In the genomic region with DNA sequence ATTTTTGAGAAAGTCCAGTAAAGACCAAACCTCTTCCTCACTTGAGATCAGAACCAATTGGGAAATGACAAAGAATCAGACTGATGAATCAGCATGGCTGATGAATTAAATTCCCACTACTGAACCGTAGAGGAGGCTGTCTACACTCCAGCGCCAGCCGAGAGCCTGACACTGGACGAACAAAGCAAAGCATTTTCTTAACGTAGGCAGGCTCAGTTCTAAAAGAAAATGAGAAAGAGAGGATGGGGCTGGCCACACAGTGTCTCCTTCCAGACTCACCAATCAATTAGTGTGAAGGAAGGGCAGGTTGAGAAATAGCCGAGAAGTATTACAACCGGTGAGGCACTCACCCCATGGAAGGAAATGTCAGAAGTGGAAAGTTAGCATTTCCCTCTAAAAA, we compare ENCODE assay signal across 12 cellular contexts. TPM values are rescaled to one million over a fixed set of nuclear protein-coding genes. Genes with fewer than 3 reads are reported as not detected.
A peak's percentile ranks its signal among the peaks of the same experiment; 100 is the strongest.
DNase-seq lines count a peak whose midpoint lies in the region; TF ChIP-seq lines count a peak whose summit lies in the region.
"Had no signal": no experiment of that assay in that cellular context is flagged by ENCODE, and none has a peak within 500 bp of the region (broad histone marks: within the 10 kb centered on the region; RNA-seq: fewer than 3 reads in every experiment).

No MANE protein-coding gene starts in this region.

- intact Hi-C loops in thyroid gland (cut with DNase I) = no loop called here

- no peaks in the 10 kb centered on the region for H3K27me3 Mint-ChIP-seq in activated CD4-positive, alpha-beta memory T cell treated with anti-CD3 and anti-CD28 coated beads, Interleukin-2, amount 10 ng/mL, durations not matched to agents 7 days and 5 days
- H3K27me3 Mint-ChIP-seq: activated CD4-positive, alpha-beta T cell treated with anti-CD3 and anti-CD28 coated beads for 36 hours; activated naive CD4-positive, alpha-beta T cell treated with anti-CD3 and anti-CD28 coated beads, Interleukin-2, amount 50 U/mL, for 24 hours had no signal

- H3K36me3 ChIP-seq in mesodermal cell (ENCODE audit: control insufficient read depth, insufficient read depth, low read length) = no peaks in the 10 kb centered on the region
- no peaks in the 10 kb centered on the region for H3K36me3 ChIP-seq in thyroid gland

- H3K9me3 ChIP-seq in mesodermal cell (ENCODE audit: control insufficient read depth, low read length) (no peaks in the 10 kb centered on the region), thyroid gland (no peaks in the 10 kb centered on the region)

- H3K4me1 Mint-ChIP-seq in activated CD4-positive, alpha-beta memory T cell treated with anti-CD3 and anti-CD28 coated beads, Interleukin-2, amount 10 ng/mL, durations not matched to agents 7 days and 5 days = no peaks in the 10 kb centered on the region
- H3K4me1 Mint-ChIP-seq: activated CD4-positive, alpha-beta T cell treated with anti-CD3 and anti-CD28 coated beads for 36 hours; activated naive CD4-positive, alpha-beta T cell treated with anti-CD3 and anti-CD28 coated beads, Interleukin-2, amount 50 U/mL, for 24 hours had no signal

- H3K9me3 Mint-ChIP-seq in activated CD4-positive, alpha-beta memory T cell treated with anti-CD3 and anti-CD28 coated beads, Interleukin-2, amount 10 ng/mL, durations not matched to agents 7 days and 5 days = no peaks in the 10 kb centered on the region
- H3K9me3 Mint-ChIP-seq: activated naive CD4-positive, alpha-beta T cell treated with anti-CD3 and anti-CD28 coated beads, Interleukin-2, amount 50 U/mL, for 24 hours had no signal

- no peak overlapping the region for H3K4me3 ChIP-seq in epithelial cell of esophagus (ENCODE audit: low read length)
- no peak overlapping the region for H3K4me3 ChIP-seq in mesodermal cell (ENCODE audit: extremely low read depth, insufficient read depth, low read length, poor library complexity, severe bottlenecking)
- no peak overlapping the region for H3K4me3 ChIP-seq in thyroid gland (replicated peaks in 1 of 3)

- H3K36me3 Mint-ChIP-seq in activated CD4-positive, alpha-beta memory T cell treated with anti-CD3 and anti-CD28 coated beads, Interleukin-2, amount 10 ng/mL, durations not matched to agents 7 days and 5 days (ENCODE audit: low read depth) = no peaks in the 10 kb centered on the region
- H3K36me3 Mint-ChIP-seq: activated naive CD4-positive, alpha-beta T cell treated with anti-CD3 and anti-CD28 coated beads, Interleukin-2, amount 50 U/mL, for 24 hours had no signal

- H3K4me1 ChIP-seq in mesodermal cell (ENCODE audit: control insufficient read depth, insufficient read depth, low read length, poor library complexity, severe bottlenecking) (peaks cover 26% of the 10 kb centered on the region), thyroid gland (no peaks in the 10 kb centered on the region)

- H3K4me3 Mint-ChIP-seq in activated CD4-positive, alpha-beta memory T cell treated with anti-CD3 and anti-CD28 coated beads, Interleukin-2, amount 10 ng/mL, durations not matched to agents 7 days and 5 days = no peak overlapping the region
- H3K4me3 Mint-ChIP-seq: activated CD4-positive, alpha-beta T cell treated with anti-CD3 and anti-CD28 coated beads for 36 hours; activated naive CD4-positive, alpha-beta T cell treated with anti-CD3 and anti-CD28 coated beads, Interleukin-2, amount 50 U/mL, for 24 hours had no signal

- H3K27ac ChIP-seq in mesodermal cell (ENCODE audit: low read depth, low read length, severe bottlenecking) (peak overlapping the region; percentile 32), thyroid gland (peak overlapping the region in 2 of 3 donors; percentile 41 to 48)

- CTCF ChIA-PET in activated CD4-positive, alpha-beta memory T cell treated with anti-CD3 and anti-CD28 coated beads, Interleukin-2, amount 10 ng/mL, durations not matched to agents 7 days and 5 days (lab: Charles Lee) = no interaction called here

- DNase-seq in NOMO-1 treated with DMSO at 0.1 percent for 48 hours (lab: John Stamatoyannopoulos, UW; ENCODE audit: unreplicated experiment) (peak; percentile 4), epithelial cell of esophagus (ENCODE audit: low read depth) (peak; percentile 4), thyroid gland (peak in 1 of 2 donors; percentile 10), NCI-H510A treated with DMSO at 0.1 percent for 48 hours (lab: John Stamatoyannopoulos, UW) (no peak), NCI-H1105 (lab: John Stamatoyannopoulos, UW) (no peak)
- DNase-seq in activated CD4-positive, alpha-beta memory T cell treated with anti-CD3 and anti-CD28 coated beads, Interleukin-2, amount 10 ng/mL, durations not matched to agents 7 days and 5 days = no peak
- DNase-seq in activated CD4-positive, alpha-beta T cell treated with anti-CD3 and anti-CD28 coated beads, Interleukin-2, amount 50 U/mL, for 48 hours = no peak
- DNase-seq: activated CD4-positive, alpha-beta T cell treated with anti-CD3 and anti-CD28 coated beads for 36 hours; DMS 273 treated with DMSO at 0.1 percent for 48 hours; H7 had no signal

- no peak for TF ChIP-seq CTCF in epithelial cell of esophagus (IDR thresholded peaks at IDR 0.05; ENCODE audit: insufficient read depth, low read depth, low read length, missing control alignments)
- TF ChIP-seq CTCF in thyroid gland (IDR thresholded peaks at IDR 0.05) = no peak

- WGBS in mesodermal cell (ENCODE audit: insufficient coverage in 2 of 2), 2 experiments = 86 to 100% methylated on average over 1 of the region's 7 CpGs
- WGBS in thyroid gland, 2 donors = 61 to 69% methylated on average over 7 of the region's 7 CpGs

- POLR2A ChIA-PET in activated CD4-positive, alpha-beta memory T cell treated with anti-CD3 and anti-CD28 coated beads, Interleukin-2, amount 10 ng/mL, durations not matched to agents 7 days and 5 days (lab: Charles Lee) = no interaction called here

- no peak overlapping the region for H3K27ac Mint-ChIP-seq in activated CD4-positive, alpha-beta memory T cell treated with anti-CD3 and anti-CD28 coated beads, Interleukin-2, amount 10 ng/mL, durations not matched to agents 7 days and 5 days
- H3K27ac Mint-ChIP-seq: activated CD4-positive, alpha-beta T cell treated with anti-CD3 and anti-CD28 coated beads for 36 hours; activated naive CD4-positive, alpha-beta T cell treated with anti-CD3 and anti-CD28 coated beads, Interleukin-2, amount 50 U/mL, for 24 hours had no signal

- TF ChIP-seq POLR2A in thyroid gland (IDR thresholded peaks at IDR 0.05) = no peak

- no peaks in the 10 kb centered on the region for H3K27me3 ChIP-seq in thyroid gland

RNA-seq across cellular contexts. Expression of a gene that starts 49.4 kb away (rescaled TPM):
- 146 TPM for polyA plus RNA-seq in mesodermal cell (2013, experiment 1 of 2)
- polyA plus RNA-seq in mesodermal cell (2013, experiment 2 of 2) = 144 TPM
- total RNA-seq in thyroid gland = 10 to 100 TPM; 38.7 to 85.9 (median 52.6) TPM
- 1 to 10 TPM; 4.9 to 8.0 TPM for total RNA-seq in activated CD4-positive, alpha-beta memory T cell treated with anti-CD3 and anti-CD28 coated beads, Interleukin-2, amount 10 ng/mL, durations not matched to agents 7 days and 5 days

RNA-seq across cellular contexts. Expression of a gene that starts 49.4 kb away (rescaled TPM):
- 39.8 TPM for polyA plus RNA-seq in mesodermal cell (2013, experiment 1 of 2)
- polyA plus RNA-seq in mesodermal cell (2013, experiment 2 of 2) = 29.9 TPM
- total RNA-seq in thyroid gland = 10 to 100 TPM; 20.0 to 37.0 (median 23.3) TPM
- 10 to 100 TPM; 20.6 TPM for total RNA-seq in activated CD4-positive, alpha-beta memory T cell treated with anti-CD3 and anti-CD28 coated beads, Interleukin-2, amount 10 ng/mL, durations not matched to agents 7 days and 5 days

Comparison
In these comparisons a context has a peak if more than half of its experiments do, and no peak if none do; other contexts are left out.
1. DNase-seq: peak in NOMO-1 treated with DMSO at 0.1 percent for 48 hours (single experiment) and epithelial cell of esophagus (single experiment); none in activated CD4-positive, alpha-beta memory T cell treated with anti-CD3 and anti-CD28 coated beads, Interleukin-2, amount 10 ng/mL, durations not matched to agents 7 days and 5 days (single experiment), activated CD4-positive, alpha-beta T cell treated with anti-CD3 and anti-CD28 coated beads, Interleukin-2, amount 50 U/mL, for 48 hours (0 of 2), NCI-H510A treated with DMSO at 0.1 percent for 48 hours (single experiment) and NCI-H1105 (single experiment).
2. RNA of a gene that starts 49.4 kb away (total RNA-seq): 38.7 to 85.9 TPM in thyroid gland; 4.9 to 8.0 TPM in activated CD4-positive, alpha-beta memory T cell treated with anti-CD3 and anti-CD28 coated beads, Interleukin-2, amount 10 ng/mL, durations not matched to agents 7 days and 5 days; every median in the first group is over 4 times any median in the second.